In genomic region chr9:20906326-20906725, GRCh38 we compare ENCODE assay signal across 18 cellular contexts.
DNase-seq lines count a peak whose midpoint lies in the region; ATAC-seq and FAIRE-seq lines count a peak whose summit lies in the region.
"Had no signal": no experiment of that assay in that cellular context is flagged by ENCODE, and none has a peak within 500 bp of the region (broad histone marks: within the 10 kb centered on the region; RNA-seq: fewer than 3 reads in every experiment).

No MANE protein-coding gene starts in this region.

- no peaks in the 10 kb centered on the region for H3K9me3 Mint-ChIP-seq in stimulated activated effector memory CD8-positive, alpha-beta T cell treated with anti-CD3 and anti-CD28 coated beads, Interleukin-12 subunit alpha, Interleukin-12 subunit beta, amount 100 ng/mL, for 72 hours
- H3K9me3 Mint-ChIP-seq: CD4-positive, alpha-beta T cell; H9; IgD-negative memory B cell had no signal

- H3K4me3 ChIP-seq in MG63: no peak overlapping the region

- H3K36me3 Mint-ChIP-seq in stimulated activated effector memory CD8-positive, alpha-beta T cell treated with anti-CD3 and anti-CD28 coated beads, Interleukin-12 subunit alpha, Interleukin-12 subunit beta, amount 100 ng/mL, for 72 hours: no peaks in the 10 kb centered on the region

- peak; percentile 38 for FAIRE-seq in islet of Langerhans (lab: Jason Lieb, UNC)
- FAIRE-seq: D721Med had no signal

- 0 out of 2 replicates have a peak, but pooled peaks cover 1% of the 10 kb centered on the region for H3K27me3 ChIP-seq in MG63
- H3K27me3 ChIP-seq: BE2C had no signal

- H3K36me3 ChIP-seq in MG63: no peaks in the 10 kb centered on the region
- H3K36me3 ChIP-seq: BE2C had no signal

- H3K9me3 ChIP-seq in MG63: no peaks in the 10 kb centered on the region
- H3K9me3 ChIP-seq: BE2C had no signal

- no peak for ATAC-seq in HG03342 (IDR thresholded peaks at IDR 0.05; ENCODE audit: unreplicated experiment)
- no peak for ATAC-seq in stimulated activated effector memory CD8-positive, alpha-beta T cell treated with anti-CD3 and anti-CD28 coated beads, Interleukin-12 subunit alpha, Interleukin-12 subunit beta, amount 100 ng/mL, for 72 hours

- H3K4me1 Mint-ChIP-seq in stimulated activated effector memory CD8-positive, alpha-beta T cell treated with anti-CD3 and anti-CD28 coated beads, Interleukin-12 subunit alpha, Interleukin-12 subunit beta, amount 100 ng/mL, for 72 hours: no peaks in the 10 kb centered on the region
- H3K4me1 Mint-ChIP-seq: H9, IgD-negative memory B cell had no signal

- H3K4me3 Mint-ChIP-seq in stimulated activated effector memory CD8-positive, alpha-beta T cell treated with anti-CD3 and anti-CD28 coated beads, Interleukin-12 subunit alpha, Interleukin-12 subunit beta, amount 100 ng/mL, for 72 hours: no peak overlapping the region
- H3K4me3 Mint-ChIP-seq: CD4-positive, alpha-beta T cell; H9; IgD-negative memory B cell had no signal

- peak; percentile 34 for DNase-seq in MG63
- DNase-seq in NCI-H748 treated with DMSO at 0.1 percent for 48 hours (lab: John Stamatoyannopoulos, UW): peak; percentile 26
- peak; percentile 40 for DNase-seq in amniotic epithelial cell (ENCODE audit: low read depth)
- no peak for DNase-seq in stimulated activated effector memory CD8-positive, alpha-beta T cell treated with anti-CD3 and anti-CD28 coated beads, Interleukin-12 subunit alpha, Interleukin-12 subunit beta, amount 100 ng/mL, for 72 hours (ENCODE audit: low spot score in 2 of 2)
- no peak for DNase-seq in AG08396 (ENCODE audit: low spot score)
- DNase-seq in T1000 (lab: John Stamatoyannopoulos, UW): no peak
- DNase-seq: BE2C; CD4-positive, alpha-beta T cell; DMS79 treated with DMSO at 0.1 percent for 48 hours; H9; Kasumi-1; NCI-H2029; NCI-H510A; OCI-M1 had no signal

- no peak overlapping the region for H3K27ac Mint-ChIP-seq in stimulated activated effector memory CD8-positive, alpha-beta T cell treated with anti-CD3 and anti-CD28 coated beads, Interleukin-12 subunit alpha, Interleukin-12 subunit beta, amount 100 ng/mL, for 72 hours
- H3K27ac Mint-ChIP-seq: CD4-positive, alpha-beta T cell; H9; IgD-negative memory B cell had no signal

Comparison
In these comparisons a context has a peak if more than half of its experiments do, and no peak if none do; other contexts are left out.
1. DNase-seq: peak in MG63 (single experiment), NCI-H748 treated with DMSO at 0.1 percent for 48 hours (single experiment) and amniotic epithelial cell (single experiment); none in stimulated activated effector memory CD8-positive, alpha-beta T cell treated with anti-CD3 and anti-CD28 coated beads, Interleukin-12 subunit alpha, Interleukin-12 subunit beta, amount 100 ng/mL, for 72 hours (0 of 2), AG08396 (single experiment) and T1000 (single experiment).